15 cellular contexts compared by ENCODE assay signal in genomic region chr3:143295201-143296080, GRCh38.
DNase-seq lines count a peak whose midpoint lies in the region; ATAC-seq and TF ChIP-seq lines count a peak whose summit lies in the region.
"Had no signal": no experiment of that assay in that cellular context is flagged by ENCODE, and none has a peak within 500 bp of the region (broad histone marks: within the 10 kb centered on the region; RNA-seq: fewer than 3 reads in every experiment).

No MANE protein-coding gene starts in this region.

- no peaks in the 10 kb centered on the region for H3K36me3 ChIP-seq in neural progenitor cell
- H3K36me3 ChIP-seq: spleen had no signal

- peaks cover 8% of the 10 kb centered on the region for H3K4me1 ChIP-seq in neural progenitor cell

- no peak for TF ChIP-seq CTCF in neural progenitor cell (IDR thresholded peaks at IDR 0.05)

- H3K27ac Mint-ChIP-seq in activated CD4-positive, alpha-beta T cell treated with anti-CD3 and anti-CD28 coated beads for 36 hours = peak overlapping the region; percentile 55
- peak overlapping the region; percentile 23 for H3K27ac Mint-ChIP-seq in T-helper 1 cell treated with Interleukin-12 subunit alpha and Interleukin-12 subunit beta and Interleukin-4 antibody, amounts not matched to agents 30 μg/mL and 1 μg/mL, for 36 hours
- H3K27ac Mint-ChIP-seq in neural progenitor cell = no peak overlapping the region
- H3K27ac Mint-ChIP-seq: activated T-cell treated with anti-CD3 and anti-CD28 coated beads, Interleukin-2, amount 50 U/mL, for 72 hours; stimulated activated naive CD8-positive, alpha-beta T cell treated with anti-CD3 and anti-CD28 coated beads, Interleukin-15, Interleukin-2, amounts not matched to agents 100 ng/mL and 50 ng/mL, for 24 hours had no signal

- peak; percentile 42 for ATAC-seq in activated CD4-positive, alpha-beta T cell treated with anti-CD3 and anti-CD28 coated beads for 36 hours
- peak; percentile 34 for ATAC-seq in GM21529 (IDR thresholded peaks at IDR 0.05; ENCODE audit: unreplicated experiment)
- ATAC-seq: activated T-cell treated with anti-CD3 and anti-CD28 coated beads, Interleukin-2, amount 50 U/mL, for 72 hours; T-cell had no signal

- H3K27ac ChIP-seq in neural progenitor cell = no peak overlapping the region

- H3K36me3 Mint-ChIP-seq in activated CD4-positive, alpha-beta T cell treated with anti-CD3 and anti-CD28 coated beads for 36 hours (ENCODE audit: low read depth) = no peaks in the 10 kb centered on the region
- H3K36me3 Mint-ChIP-seq in T-helper 1 cell treated with Interleukin-12 subunit alpha and Interleukin-12 subunit beta and Interleukin-4 antibody, amounts not matched to agents 30 μg/mL and 1 μg/mL, for 36 hours (ENCODE audit: low read depth) = no peaks in the 10 kb centered on the region
- no peaks in the 10 kb centered on the region for H3K36me3 Mint-ChIP-seq in neural progenitor cell

- H3K4me2 ChIP-seq in neural progenitor cell = no peak overlapping the region

- H3K27me3 Mint-ChIP-seq in activated CD4-positive, alpha-beta T cell treated with anti-CD3 and anti-CD28 coated beads for 36 hours = no peaks in the 10 kb centered on the region
- H3K27me3 Mint-ChIP-seq in T-helper 1 cell treated with Interleukin-12 subunit alpha and Interleukin-12 subunit beta and Interleukin-4 antibody, amounts not matched to agents 30 μg/mL and 1 μg/mL, for 36 hours (ENCODE audit: low read depth) = no peaks in the 10 kb centered on the region
- H3K27me3 Mint-ChIP-seq in neural progenitor cell (ENCODE audit: insufficient read depth, low read depth) = peaks cover 2% of the 10 kb centered on the region
- H3K27me3 Mint-ChIP-seq: stimulated activated naive CD8-positive, alpha-beta T cell treated with anti-CD3 and anti-CD28 coated beads, Interleukin-15, Interleukin-2, amounts not matched to agents 100 ng/mL and 50 ng/mL, for 24 hours; T-cell had no signal

- no peaks in the 10 kb centered on the region for H4K20me1 ChIP-seq in neural progenitor cell (ENCODE audit: low read depth)

- H2AFZ ChIP-seq in neural progenitor cell (replicated peaks) = no peak overlapping the region

- no peak for DNase-seq in activated CD4-positive, alpha-beta T cell treated with anti-CD3 and anti-CD28 coated beads for 36 hours
- no peak for DNase-seq in activated CD4-positive, alpha-beta T cell treated with anti-CD3 and anti-CD28 coated beads for 4 hours
- DNase-seq in left kidney (ENCODE audit: low read depth, low spot score) (peak; percentile 30), cerebellum (ENCODE audit: low spot score) (no peak), neural progenitor cell (ENCODE audit: low spot score) (no peak), SKM-1 (lab: John Stamatoyannopoulos, UW; ENCODE audit: unreplicated experiment) (no peak)
- DNase-seq: activated T-cell treated with anti-CD3 and anti-CD28 coated beads, Interleukin-2, amount 50 U/mL, for 72 hours; amygdala; NCI-H1694; NCI-H524; spleen; T-cell had no signal

- H3K27me3 ChIP-seq in neural progenitor cell = no peaks in the 10 kb centered on the region
- H3K27me3 ChIP-seq: spleen had no signal

- H3K4me1 Mint-ChIP-seq in activated CD4-positive, alpha-beta T cell treated with anti-CD3 and anti-CD28 coated beads for 36 hours = peaks cover 28% of the 10 kb centered on the region
- peaks cover 17% of the 10 kb centered on the region for H3K4me1 Mint-ChIP-seq in T-helper 1 cell treated with Interleukin-12 subunit alpha and Interleukin-12 subunit beta and Interleukin-4 antibody, amounts not matched to agents 30 μg/mL and 1 μg/mL, for 36 hours (ENCODE audit: low read depth)
- H3K4me1 Mint-ChIP-seq in neural progenitor cell = peaks cover 9% of the 10 kb centered on the region

- H3K4me3 ChIP-seq in neural progenitor cell = no peak overlapping the region
- H3K4me3 ChIP-seq: spleen had no signal

- H3F3A ChIP-seq in neural progenitor cell (ENCODE audit: low read depth) = no peaks in the 10 kb centered on the region

- H3K9me3 Mint-ChIP-seq in activated CD4-positive, alpha-beta T cell treated with anti-CD3 and anti-CD28 coated beads for 36 hours (ENCODE audit: low read depth) = no peaks in the 10 kb centered on the region
- H3K9me3 Mint-ChIP-seq in T-helper 1 cell treated with Interleukin-12 subunit alpha and Interleukin-12 subunit beta and Interleukin-4 antibody, amounts not matched to agents 30 μg/mL and 1 μg/mL, for 36 hours = peaks cover 3% of the 10 kb centered on the region
- no peaks in the 10 kb centered on the region for H3K9me3 Mint-ChIP-seq in neural progenitor cell
- H3K9me3 Mint-ChIP-seq: activated T-cell treated with anti-CD3 and anti-CD28 coated beads, Interleukin-2, amount 50 U/mL, for 72 hours; stimulated activated naive CD8-positive, alpha-beta T cell treated with anti-CD3 and anti-CD28 coated beads, Interleukin-15, Interleukin-2, amounts not matched to agents 100 ng/mL and 50 ng/mL, for 24 hours; T-cell had no signal

- intact Hi-C loops in activated CD4-positive, alpha-beta T cell treated with anti-CD3 and anti-CD28 coated beads for 36 hours (cut with DNase I, micrococcal nuclease) = no loop called here

- H3K9ac ChIP-seq in neural progenitor cell = no peak overlapping the region

- CTCF ChIA-PET in activated CD4-positive, alpha-beta T cell treated with anti-CD3 and anti-CD28 coated beads for 36 hours (lab: Charles Lee) = interaction anchor here (1.4 kb wide), 1 partner anchor 10 kb away, joined by 3 read pairs; no protein-coding TSS in a partner anchor

- H3K4me3 Mint-ChIP-seq in activated CD4-positive, alpha-beta T cell treated with anti-CD3 and anti-CD28 coated beads for 36 hours = no peak overlapping the region
- no peak overlapping the region for H3K4me3 Mint-ChIP-seq in T-helper 1 cell treated with Interleukin-12 subunit alpha and Interleukin-12 subunit beta and Interleukin-4 antibody, amounts not matched to agents 30 μg/mL and 1 μg/mL, for 36 hours
- H3K4me3 Mint-ChIP-seq in neural progenitor cell = no peak overlapping the region
- H3K4me3 Mint-ChIP-seq: activated T-cell treated with anti-CD3 and anti-CD28 coated beads, Interleukin-2, amount 50 U/mL, for 72 hours; stimulated activated naive CD8-positive, alpha-beta T cell treated with anti-CD3 and anti-CD28 coated beads, Interleukin-15, Interleukin-2, amounts not matched to agents 100 ng/mL and 50 ng/mL, for 24 hours; T-cell had no signal

- H3K79me2 ChIP-seq in neural progenitor cell (ENCODE audit: low read depth) = no peaks in the 10 kb centered on the region

- H3K9me3 ChIP-seq in neural progenitor cell (ENCODE audit: low read depth) = no peaks in the 10 kb centered on the region
- H3K9me3 ChIP-seq: spleen had no signal

- POLR2A ChIA-PET in activated CD4-positive, alpha-beta T cell treated with anti-CD3 and anti-CD28 coated beads for 36 hours (lab: Charles Lee) = interaction anchor here (0.6 kb wide), 1 partner anchor 176 kb away, joined by 3 read pairs; the partner anchor contains the start of gene CHST2
